22 cellular contexts compared by ENCODE assay signal in genomic region chr1:60483471-60483870, GRCh38.
"Had no signal": no experiment of that assay in that cellular context is flagged by ENCODE, and none has a peak within 500 bp of the region (broad histone marks: within the 10 kb centered on the region; RNA-seq: fewer than 3 reads in every experiment).

No MANE protein-coding gene starts in this region.

- H3K27ac Mint-ChIP-seq: immature natural killer cell; naive B cell; stimulated activated effector memory CD8-positive, alpha-beta T cell treated with anti-CD3 and anti-CD28 coated beads, Interleukin-12 subunit alpha, Interleukin-12 subunit beta, amount 100 ng/mL, for 72 hours; stimulated activated naive CD8-positive, alpha-beta T cell treated with anti-CD3 and anti-CD28 coated beads, Interleukin-15, Interleukin-2, amounts not matched to agents 100 ng/mL and 50 ng/mL, for 24 hours had no signal

- H3K27me3 Mint-ChIP-seq: naive B cell; stimulated activated naive CD8-positive, alpha-beta T cell treated with anti-CD3 and anti-CD28 coated beads, Interleukin-15, Interleukin-2, amounts not matched to agents 100 ng/mL and 50 ng/mL, for 24 hours had no signal

- H3K36me3 ChIP-seq: esophagus muscularis mucosa, gastroesophageal sphincter, left ventricle myocardium inferior, prostate gland, right lobe of liver, tibial nerve had no signal

- H3K27ac ChIP-seq: coronary artery, esophagus muscularis mucosa, gastroesophageal sphincter, left ventricle myocardium inferior, parathyroid adenoma, prostate gland, right lobe of liver, tibial nerve had no signal

- H3K4me1 Mint-ChIP-seq: immature natural killer cell; naive B cell; stimulated activated effector memory CD8-positive, alpha-beta T cell treated with anti-CD3 and anti-CD28 coated beads, Interleukin-12 subunit alpha, Interleukin-12 subunit beta, amount 100 ng/mL, for 72 hours had no signal

- H3K9me3 Mint-ChIP-seq: stimulated activated naive CD8-positive, alpha-beta T cell treated with anti-CD3 and anti-CD28 coated beads, Interleukin-15, Interleukin-2, amounts not matched to agents 100 ng/mL and 50 ng/mL, for 24 hours had no signal

- H3K9ac ChIP-seq: parathyroid adenoma had no signal

- DNase-seq: central memory CD4-positive, alpha-beta T cell; effector CD4-positive, alpha-beta T cell; glutamatergic neuron; immature natural killer cell; left ventricle myocardium inferior; mesenchymal stem cell; midbrain; naive B cell; nucleus accumbens; retina; right lobe of liver; stimulated activated CD4-positive, alpha-beta T cell treated with anti-CD3 and anti-CD28 coated beads, Interleukin-4, amount 100 ng/mL, for 1 hour; stimulated activated CD8-positive, alpha-beta memory T cell treated with anti-CD3 and anti-CD28 coated beads, Interleukin-4, amount 100 ng/mL, for 48 hours had no signal

- H3K4me1 ChIP-seq: esophagus muscularis mucosa, gastroesophageal sphincter, left ventricle myocardium inferior, parathyroid adenoma, prostate gland, right lobe of liver had no signal

- H3K4me3 ChIP-seq: coronary artery, esophagus muscularis mucosa, gastroesophageal sphincter, left ventricle myocardium inferior, lung, prostate gland, right lobe of liver, tibial nerve had no signal

- H3K4me3 Mint-ChIP-seq: immature natural killer cell; naive B cell; stimulated activated effector memory CD8-positive, alpha-beta T cell treated with anti-CD3 and anti-CD28 coated beads, Interleukin-12 subunit alpha, Interleukin-12 subunit beta, amount 100 ng/mL, for 72 hours; stimulated activated naive CD8-positive, alpha-beta T cell treated with anti-CD3 and anti-CD28 coated beads, Interleukin-15, Interleukin-2, amounts not matched to agents 100 ng/mL and 50 ng/mL, for 24 hours had no signal

- H3K27me3 ChIP-seq: esophagus muscularis mucosa, gastroesophageal sphincter, right lobe of liver, tibial nerve had no signal

- H3K9me3 ChIP-seq: prostate gland, right lobe of liver had no signal

- H3K36me3 Mint-ChIP-seq: naive B cell; stimulated activated effector memory CD8-positive, alpha-beta T cell treated with anti-CD3 and anti-CD28 coated beads, Interleukin-12 subunit alpha, Interleukin-12 subunit beta, amount 100 ng/mL, for 72 hours had no signal

- ATAC-seq: gastroesophageal sphincter; right lobe of liver; stimulated activated effector memory CD8-positive, alpha-beta T cell treated with anti-CD3 and anti-CD28 coated beads, Interleukin-12 subunit alpha, Interleukin-12 subunit beta, amount 100 ng/mL, for 72 hours had no signal
